In the genomic region with DNA sequence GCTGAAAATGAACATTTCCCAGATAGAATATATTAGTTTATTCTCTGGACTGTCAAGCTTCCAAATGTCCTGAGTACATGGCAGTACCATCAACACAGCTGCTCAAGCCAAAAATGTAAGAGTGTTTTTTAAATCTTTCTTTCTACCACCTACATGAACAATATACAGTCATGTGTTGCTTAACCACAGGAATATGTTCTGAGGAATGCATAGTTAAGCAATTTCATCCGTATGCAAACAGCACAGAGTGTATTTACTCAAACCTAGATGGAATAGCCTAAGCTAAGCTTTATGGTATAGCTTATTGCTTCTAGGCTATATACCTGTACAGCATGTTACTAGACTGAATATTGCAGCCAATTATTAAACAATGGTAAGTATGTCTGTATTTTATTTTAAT, we compare ENCODE assay signal across 29 cellular contexts.
A peak's percentile ranks its signal among the peaks of the same experiment; 100 is the strongest.
DNase-seq lines count a peak whose midpoint lies in the region; ATAC-seq and TF ChIP-seq lines count a peak whose summit lies in the region.
"Had no signal": no experiment of that assay in that cellular context is flagged by ENCODE, and none has a peak within 500 bp of the region (broad histone marks: within the 10 kb centered on the region; RNA-seq: fewer than 3 reads in every experiment).

No MANE protein-coding gene starts in this region.

- CTCF ChIA-PET in IMR-90 (lab: Yijun Ruan, JAX), result interaction anchor here (1.0 kb wide), 1 partner anchor 22 kb away, joined by 3 read pairs; no protein-coding TSS in a partner anchor

- H3K23ac ChIP-seq in IMR-90 (ENCODE audit: low read depth, low read length), result no peak overlapping the region

- no peak overlapping the region for H2BK5ac ChIP-seq in IMR-90 (ENCODE audit: low read depth, low read length, poor library complexity, severe bottlenecking)

- H2AFZ ChIP-seq in IMR-90 (replicated peaks; ENCODE audit: low read length, poor library complexity), result no peak overlapping the region

- in situ Hi-C loops in IMR-90 (cut with MboI; ENCODE audit: low sequenced_read_pairs), result no loop called here

- peak overlapping the region; percentile 8 for H3K27ac Mint-ChIP-seq in chondrocyte (ENCODE audit: unreplicated experiment)
- H3K27ac Mint-ChIP-seq: activated CD8-positive, alpha-beta T cell treated with anti-CD3 and anti-CD28 coated beads, Interleukin-2, amount 10 ng/mL, durations not matched to agents 7 days and 5 days; naive B cell; stimulated activated naive CD8-positive, alpha-beta T cell treated with anti-CD3 and anti-CD28 coated beads, Interleukin-15, amount 100 ng/mL, for 72 hours; T-cell had no signal

- H3K27ac ChIP-seq in IMR-90 (ENCODE audit: insufficient read depth, low read length) (no peak overlapping the region), tibial artery (no peak overlapping the region)
- H3K27ac ChIP-seq: BLaER1 treated with 17β-estradiol and CSF1 and Interleukin-3, amounts not matched to agents 10 nM and 100 nM; epithelial cell of prostate; transverse colon had no signal

- no peak overlapping the region for H3K18ac ChIP-seq in IMR-90 (ENCODE audit: low read depth, low read length)

- no peaks in the 10 kb centered on the region for H4K20me1 ChIP-seq in IMR-90 (ENCODE audit: insufficient read depth, low read length)
- H4K20me1 ChIP-seq: BLaER1 treated with 17β-estradiol and CSF1 and Interleukin-3, amounts not matched to agents 10 nM and 100 nM had no signal

- no peaks in the 10 kb centered on the region for H3K79me1 ChIP-seq in IMR-90 (ENCODE audit: low read depth in 1 of 2, low read length in 2 of 2)

- no peak overlapping the region for H3K9ac ChIP-seq in IMR-90 (ENCODE audit: low read depth, low read length)
- H3K9ac ChIP-seq: BLaER1 treated with 17β-estradiol and CSF1 and Interleukin-3, amounts not matched to agents 10 nM and 100 nM had no signal

- no peak for TF ChIP-seq POLR2A in IMR-90 (IDR thresholded peaks at IDR 0.05; ENCODE audit: low read depth, low read length)

- no peak overlapping the region for H3K56ac ChIP-seq in IMR-90 (ENCODE audit: extremely low read depth, insufficient read depth, low read length)

- H4K8ac ChIP-seq in IMR-90 (ENCODE audit: low read depth in 2 of 2, low read length in 2 of 2), result no peak overlapping the region

- intact Hi-C loops in IMR-90 (cut with micrococcal nuclease), result no loop called here
- intact Hi-C loops in tibial artery (cut with DNase I; ENCODE audit: low total_unique reads), result no loop called here

- POLR2A ChIA-PET in IMR-90 (lab: Charles Lee; ENCODE audit: unreplicated experiment), result no interaction called here

- H3K9me3 ChIP-seq in IMR-90 (ENCODE audit: control insufficient read depth, insufficient read depth, low read length), result no peaks in the 10 kb centered on the region
- H3K9me3 ChIP-seq in tibial artery, result no peaks in the 10 kb centered on the region
- H3K9me3 ChIP-seq: transverse colon had no signal

- no peak overlapping the region for H3K14ac ChIP-seq in IMR-90 (replicated peaks; ENCODE audit: low read depth, low read length)

- peaks cover 11% of the 10 kb centered on the region for H3K4me1 Mint-ChIP-seq in chondrocyte (ENCODE audit: low read depth)
- H3K4me1 Mint-ChIP-seq: naive B cell; stimulated activated naive CD8-positive, alpha-beta T cell treated with anti-CD3 and anti-CD28 coated beads, Interleukin-15, amount 100 ng/mL, for 72 hours; T-cell had no signal

- no peaks in the 10 kb centered on the region for H3K9me1 ChIP-seq in IMR-90 (ENCODE audit: insufficient read depth, low read length)

- H3K4me2 ChIP-seq in IMR-90 (ENCODE audit: low read depth, low read length), result no peak overlapping the region
- H3K4me2 ChIP-seq: BLaER1 treated with 17β-estradiol and CSF1 and Interleukin-3, amounts not matched to agents 10 nM and 100 nM had no signal

- no peak overlapping the region for H3K4me3 Mint-ChIP-seq in chondrocyte (ENCODE audit: unreplicated experiment)
- H3K4me3 Mint-ChIP-seq: activated CD8-positive, alpha-beta T cell treated with anti-CD3 and anti-CD28 coated beads, Interleukin-2, amount 10 ng/mL, durations not matched to agents 7 days and 5 days; naive B cell; stimulated activated naive CD8-positive, alpha-beta T cell treated with anti-CD3 and anti-CD28 coated beads, Interleukin-15, amount 100 ng/mL, for 72 hours; T-cell had no signal

- no peaks in the 10 kb centered on the region for H3K9me3 Mint-ChIP-seq in chondrocyte (ENCODE audit: low read depth)
- H3K9me3 Mint-ChIP-seq: stimulated activated naive CD8-positive, alpha-beta T cell treated with anti-CD3 and anti-CD28 coated beads, Interleukin-15, amount 100 ng/mL, for 72 hours had no signal

- TF ChIP-seq RAD21 in IMR-90 (IDR thresholded peaks at IDR 0.05; ENCODE audit: low read length), result no peak

- H4K91ac ChIP-seq in IMR-90 (ENCODE audit: insufficient read depth, low read depth, low read length), result no peak overlapping the region

- peak; percentile 15 for DNase-seq in AG10803 (ENCODE audit: low read depth)
- peak; percentile 51 for DNase-seq in IMR-90
- no peak for DNase-seq in chondrocyte (ENCODE audit: low spot score)
- peak; percentile 47 for DNase-seq in inferior parietal cortex (ENCODE audit: extremely low spot score)
- no peak for DNase-seq in KG1 (lab: John Stamatoyannopoulos, UW)
- no peak for DNase-seq in pons (ENCODE audit: low spot score)
- DNase-seq in CD1c-positive myeloid dendritic cell (ENCODE audit: extremely low spot score), result no peak
- no peak for DNase-seq in tibial artery
- DNase-seq: activated CD4-positive, alpha-beta T cell treated with anti-CD3 and anti-CD28 coated beads for 1 hour; activated CD8-positive, alpha-beta T cell treated with anti-CD3 and anti-CD28 coated beads, Interleukin-2, amount 10 ng/mL, durations not matched to agents 7 days and 5 days; amniotic stem cell; caudate nucleus; Kasumi-1; left cardiac atrium; mesendoderm; naive B cell; NCI-H1092; NCI-H187 treated with DMSO at 0.1 percent for 48 hours; NCI-H774; OCI-M1; retina; SHP77 treated with DMSO at 0.1 percent for 48 hours; stimulated activated CD4-positive, alpha-beta T cell treated with anti-CD3 and anti-CD28 coated beads, Interleukin-12 subunit alpha, Interleukin-12 subunit beta, amount 100 ng/mL, for 4 hours; stimulated activated CD4-positive, alpha-beta T cell treated with anti-CD3 and anti-CD28 coated beads, Interleukin-4, amount 100 ng/mL, for 4 hours; stimulated activated naive CD8-positive, alpha-beta T cell treated with anti-CD3 and anti-CD28 coated beads, Interleukin-15, amount 100 ng/mL, for 72 hours; T-cell; transverse colon had no signal

- H4K5ac ChIP-seq in IMR-90 (ENCODE audit: low read depth, low read length), result no peak overlapping the region

- no peak overlapping the region for H2BK120ac ChIP-seq in IMR-90 (ENCODE audit: low read depth, low read length)

- no peak overlapping the region for H2AK5ac ChIP-seq in IMR-90 (ENCODE audit: low read depth, low read length)

- H3K4me3 ChIP-seq in AG10803 (ENCODE audit: low read length) (no peak overlapping the region), IMR-90 (ENCODE audit: insufficient read depth, low read depth, low read length) (no peak overlapping the region), tibial artery (no peak overlapping the region)
- H3K4me3 ChIP-seq: BLaER1 treated with 17β-estradiol and CSF1 and Interleukin-3, amounts not matched to agents 10 nM and 100 nM; transverse colon had no signal

- H3K27me3 ChIP-seq in IMR-90 (ENCODE audit: control insufficient read depth, insufficient read depth, low read length) (no peaks in the 10 kb centered on the region), tibial artery (no peaks in the 10 kb centered on the region)
- H3K27me3 ChIP-seq: BLaER1 treated with 17β-estradiol and CSF1 and Interleukin-3, amounts not matched to agents 10 nM and 100 nM; transverse colon had no signal

- ATAC-seq in IMR-90 (ENCODE audit: low read depth), result peak; percentile 57
- ATAC-seq: activated CD8-positive, alpha-beta T cell treated with anti-CD3 and anti-CD28 coated beads, Interleukin-2, amount 10 ng/mL, durations not matched to agents 7 days and 5 days; left cardiac atrium; stimulated activated naive CD8-positive, alpha-beta T cell treated with anti-CD3 and anti-CD28 coated beads, Interleukin-15, amount 100 ng/mL, for 72 hours; T-cell had no signal

- no peak overlapping the region for H2BK20ac ChIP-seq in IMR-90 (ENCODE audit: low read depth, low read length)

- H3K36me3 ChIP-seq in IMR-90 (ENCODE audit: control insufficient read depth, insufficient read depth, low read length) (no peaks in the 10 kb centered on the region), tibial artery (no peaks in the 10 kb centered on the region)
- H3K36me3 ChIP-seq: BLaER1 treated with 17β-estradiol and CSF1 and Interleukin-3, amounts not matched to agents 10 nM and 100 nM; transverse colon had no signal

- H3K4me1 ChIP-seq in IMR-90 (ENCODE audit: control insufficient read depth, insufficient read depth, low read length) (no peaks in the 10 kb centered on the region), tibial artery (no peaks in the 10 kb centered on the region)
- H3K4me1 ChIP-seq: transverse colon had no signal

- no peaks in the 10 kb centered on the region for H3K27me3 Mint-ChIP-seq in chondrocyte (ENCODE audit: low read depth)
- H3K27me3 Mint-ChIP-seq: naive B cell; stimulated activated naive CD8-positive, alpha-beta T cell treated with anti-CD3 and anti-CD28 coated beads, Interleukin-15, amount 100 ng/mL, for 72 hours; T-cell had no signal

- no peaks in the 10 kb centered on the region for H3K36me3 Mint-ChIP-seq in chondrocyte (ENCODE audit: low read depth)
- H3K36me3 Mint-ChIP-seq: naive B cell, T-cell had no signal

- no CpG with 5 or more reads among the region's 1 CpG for WGBS in IMR-90 (ENCODE audit: extremely low coverage in 2 of 2, insufficient read length in 1 of 2), 2 experiments

- dilution Hi-C loops in IMR-90 (cut with HindIII; ENCODE audit: low sequenced_read_pairs, unreplicated experiment), result no loop called here

- no peak overlapping the region for H2AK9ac ChIP-seq in IMR-90 (replicated peaks; ENCODE audit: low read depth, low read length, poor library complexity)

- TF ChIP-seq CTCF in AG10803 (conservative IDR thresholded peaks at IDR 0.05; ENCODE audit: low read length) (no peak), IMR-90 (conservative IDR thresholded peaks at IDR 0.05; ENCODE audit: low read depth, low read length) (no peak), chondrocyte (IDR thresholded peaks at IDR 0.05) (no peak), tibial artery (IDR thresholded peaks at IDR 0.05) (no peak)

- no peak overlapping the region for H3K4ac ChIP-seq in IMR-90 (ENCODE audit: low read depth, low read length)

- BruUV-seq in IMR-90 (replicated peaks; lab: Mats Ljungman, UMichigan), result no TSS peak

- H2BK15ac ChIP-seq in IMR-90 (ENCODE audit: low read depth, low read length), result no peak overlapping the region

TF ChIP-seq in IMR-90, 13 proteins besides CTCF, POLR2A, EP300 and RAD21 (continues in another document):
- no peak for TF ChIP-seq NFE2L2 (IDR thresholded peaks at IDR 0.05; ENCODE audit: low read depth, low read length)
- no peak for TF ChIP-seq MXI1 (IDR thresholded peaks at IDR 0.05; ENCODE audit: borderline replicate concordance, low read depth, low read length)
- TF ChIP-seq MAFK (IDR thresholded peaks at IDR 0.05; ENCODE audit: low read depth, low read length), result no peak

Comparison
In these comparisons a context has a peak if more than half of its experiments do, and no peak if none do; other contexts are left out.
1. DNase-seq: peak in AG10803 (single experiment), IMR-90 (single experiment) and inferior parietal cortex (single experiment); none in chondrocyte (single experiment), KG1 (single experiment), pons (single experiment), CD1c-positive myeloid dendritic cell (single experiment) and tibial artery (0 of 2).